13 cellular contexts compared by ENCODE assay signal in genomic region chr3:185420762-185421161, GRCh38. TPM values are rescaled to one million over a fixed set of nuclear protein-coding genes. Genes with fewer than 3 reads are reported as not detected.
DNase-seq lines count a peak whose midpoint lies in the region; ATAC-seq, FAIRE-seq and TF ChIP-seq lines count a peak whose summit lies in the region.
"Had no signal": no experiment of that assay in that cellular context is flagged by ENCODE, and none has a peak within 500 bp of the region (broad histone marks: within the 10 kb centered on the region; RNA-seq: fewer than 3 reads in every experiment).

No MANE protein-coding gene starts in this region.

- H3K4me3 ChIP-seq in astrocyte (ENCODE audit: insufficient read depth, low read depth, low read length) (no peak overlapping the region), lung (no peak overlapping the region)

- peaks cover 2% of the 10 kb centered on the region for H3K9me3 Mint-ChIP-seq in astrocyte (ENCODE audit: unreplicated experiment)
- H3K9me3 Mint-ChIP-seq: effector memory CD8-positive, alpha-beta T cell; natural killer cell had no signal

- ATAC-seq in lung (ENCODE audit: insufficient read depth, low FRiP score) (peak; percentile 47), HG03469 (IDR thresholded peaks at IDR 0.05; ENCODE audit: unreplicated experiment) (no peak)
- ATAC-seq: effector memory CD8-positive, alpha-beta T cell; natural killer cell; Panc1; stimulated activated naive CD8-positive, alpha-beta T cell treated with anti-CD3 and anti-CD28 coated beads, Interleukin-15, Interleukin-2, amounts not matched to agents 100 U/mL and 50 U/mL, for 24 hours had no signal

- H3K4me2 ChIP-seq in astrocyte (ENCODE audit: low read length) = no peak overlapping the region

- TF ChIP-seq CTCF in astrocyte (IDR thresholded peaks at IDR 0.05; ENCODE audit: insufficient read depth, low read depth, low read length) (no peak), lung (IDR thresholded peaks at IDR 0.05; ENCODE audit: control extremely low read depth, extremely low read depth) (no peak)

- no peak overlapping the region for H3K27ac ChIP-seq in astrocyte (ENCODE audit: low read depth, low read length)
- no peak overlapping the region for H3K27ac ChIP-seq in lung (ENCODE audit: low read depth in 1 of 2, low read length in 1 of 2)

- no peaks in the 10 kb centered on the region for H3K9me3 ChIP-seq in astrocyte (ENCODE audit: insufficient read depth, low read depth, low read length)
- no peaks in the 10 kb centered on the region for H3K9me3 ChIP-seq in lung (ENCODE audit: control insufficient read depth in 2 of 2, insufficient read depth in 1 of 2, low read length in 1 of 2)

- H4K20me1 ChIP-seq in astrocyte (ENCODE audit: insufficient read depth, low read length) = no peaks in the 10 kb centered on the region

- H3K4me1 Mint-ChIP-seq in astrocyte (ENCODE audit: low read depth, unreplicated experiment) = peaks cover 9% of the 10 kb centered on the region
- H3K4me1 Mint-ChIP-seq: natural killer cell had no signal

- no peaks in the 10 kb centered on the region for H3K27me3 ChIP-seq in astrocyte (ENCODE audit: insufficient read depth, low read length)
- H3K27me3 ChIP-seq in lung (ENCODE audit: control insufficient read depth, insufficient read depth) = no peaks in the 10 kb centered on the region

- no peak for FAIRE-seq in astrocyte (lab: Jason Lieb, UNC)

- peaks cover 2% of the 10 kb centered on the region for H3K36me3 Mint-ChIP-seq in astrocyte (ENCODE audit: low read depth, unreplicated experiment)
- H3K36me3 Mint-ChIP-seq: activated naive CD8-positive, alpha-beta T cell; natural killer cell had no signal

- H3K27ac Mint-ChIP-seq in astrocyte (ENCODE audit: unreplicated experiment) = no peak overlapping the region
- H3K27ac Mint-ChIP-seq: activated naive CD8-positive, alpha-beta T cell; effector memory CD8-positive, alpha-beta T cell; natural killer cell had no signal

- whole genome bisulfite sequencing in lung, 2 donors = 55 to 61% methylated on average over 5 of the region's 5 CpGs

- H3K36me3 ChIP-seq in astrocyte (ENCODE audit: insufficient read depth, low read length) = no peaks in the 10 kb centered on the region
- no peaks in the 10 kb centered on the region for H3K36me3 ChIP-seq in lung (ENCODE audit: control insufficient read depth in 2 of 2, insufficient read depth in 2 of 2, low read length in 2 of 2)

- H3K4me3 Mint-ChIP-seq in astrocyte (ENCODE audit: unreplicated experiment) = no peak overlapping the region
- H3K4me3 Mint-ChIP-seq: activated naive CD8-positive, alpha-beta T cell; effector memory CD8-positive, alpha-beta T cell; natural killer cell had no signal

- H3K9ac ChIP-seq in astrocyte (ENCODE audit: low read length) = no peak overlapping the region

- H3K4me1 ChIP-seq in astrocyte (ENCODE audit: insufficient read depth, low read length) (peaks cover 4% of the 10 kb centered on the region), lung (ENCODE audit: control insufficient read depth in 2 of 2, insufficient read depth in 2 of 2, low read length in 2 of 2) (peaks cover 0 to 3% of the 10 kb centered on the region in 2 donors)

- no peaks in the 10 kb centered on the region for H3K79me2 ChIP-seq in astrocyte (ENCODE audit: insufficient read depth, low read length)

- no peak overlapping the region for H2AFZ ChIP-seq in astrocyte (ENCODE audit: low read depth, low read length)

- DNase-seq in DMS79 treated with DMSO at 0.1 percent for 48 hours (lab: John Stamatoyannopoulos, UW) (peak; percentile 75), NCI-H1105 treated with DMSO at 0.1 percent for 48 hours (lab: John Stamatoyannopoulos, UW) (peak; percentile 75), astrocyte (ENCODE audit: low read depth) (peak; percentile 7), lung (ENCODE audit: low spot score) (peak; percentile 53), NCI-H1417 (lab: John Stamatoyannopoulos, UW) (no peak), SKM-1 treated with dmso at 0.1 percent for 144 hours (lab: John Stamatoyannopoulos, UW; ENCODE audit: unreplicated experiment) (no peak)
- no peak for DNase-seq in stimulated activated naive CD4-positive, alpha-beta T cell (lab: John Stamatoyannopoulos, UW)
- DNase-seq: effector memory CD8-positive, alpha-beta T cell; natural killer cell; stimulated activated naive CD8-positive, alpha-beta T cell treated with anti-CD3 and anti-CD28 coated beads, Interleukin-15, Interleukin-2, amounts not matched to agents 100 U/mL and 50 U/mL, for 24 hours had no signal

- no peaks in the 10 kb centered on the region for H3K27me3 Mint-ChIP-seq in astrocyte (ENCODE audit: low read depth, unreplicated experiment)
- H3K27me3 Mint-ChIP-seq: activated naive CD8-positive, alpha-beta T cell had no signal

RNA-seq across cellular contexts. Expression of gene MAP3K13, which starts 57.8 kb away (rescaled TPM):
- total RNA-seq in astrocyte (21.6 and 22.2 TPM in 2 replicates), lung (10 to 100 TPM; 31.0 to 74.8 TPM)
- 10 to 100 TPM; 20.7 to 27.6 TPM for polyA plus RNA-seq in lung

Comparison
In these comparisons a context has a peak if more than half of its experiments do, and no peak if none do; other contexts are left out.
1. DNase-seq: peak in DMS79 treated with DMSO at 0.1 percent for 48 hours (single experiment), NCI-H1105 treated with DMSO at 0.1 percent for 48 hours (single experiment), astrocyte (single experiment) and lung (single experiment); none in NCI-H1417 (0 of 3), stimulated activated naive CD4-positive, alpha-beta T cell (0 of 6) and SKM-1 treated with dmso at 0.1 percent for 144 hours (single experiment).